Comparison of ENCODE assay signal across 23 cellular contexts in genomic region chr1:215417122-215417521, GRCh38.
"Had no signal": no experiment of that assay in that cellular context is flagged by ENCODE, and none has a peak within 500 bp of the region (broad histone marks: within the 10 kb centered on the region; RNA-seq: fewer than 3 reads in every experiment).

No MANE protein-coding gene starts in this region.

- H3K9me3 ChIP-seq: gastroesophageal sphincter, neutrophil, pancreas, psoas muscle, tibial artery had no signal

- H3K27me3 ChIP-seq: gastroesophageal sphincter, neutrophil, pancreas, tibial artery had no signal

- H3K4me3 ChIP-seq: gastroesophageal sphincter, pancreas, psoas muscle, skin epidermis, tibial artery had no signal

- H3K36me3 ChIP-seq: gastroesophageal sphincter, neutrophil, pancreas, tibial artery had no signal

- H3K27ac ChIP-seq: gastroesophageal sphincter, neutrophil, pancreas, psoas muscle, skin epidermis, tibial artery had no signal

- H3K4me1 ChIP-seq: gastroesophageal sphincter, pancreas, psoas muscle, tibial artery had no signal

- DNase-seq: activated CD4-positive, alpha-beta T cell treated with anti-CD3 and anti-CD28 coated beads, Interleukin-2, amount 10 ng/mL, durations not matched to agents 7 days and 5 days; activated CD8-positive, alpha-beta memory T cell treated with anti-CD3 and anti-CD28 coated beads, Interleukin-2, amount 10 ng/mL, durations not matched to agents 7 days and 5 days; activated CD8-positive, alpha-beta T cell treated with anti-CD3 and anti-CD28 coated beads for 36 hours; activated gamma-delta T cell treated with Interleukin-2 at 50 U/mL for 16 hours; activated T-cell treated with anti-CD3 and anti-CD28 coated beads for 4 hours; aorta; central memory CD4-positive, alpha-beta T cell; dermis blood vessel endothelial cell; effector CD8-positive, alpha-beta T cell; hypothalamus; left colon; mesenchymal stem cell; pancreas; psoas muscle; right cardiac atrium; stimulated activated CD4-positive, alpha-beta T cell treated with anti-CD3 and anti-CD28 coated beads, Interleukin-1b, Interleukin-23, amount 100 ng/mL, for 48 hours; T-helper 9 cell; tibial artery had no signal

- FAIRE-seq: islet of Langerhans, pancreas had no signal

- ATAC-seq: activated CD8-positive, alpha-beta memory T cell treated with anti-CD3 and anti-CD28 coated beads, Interleukin-2, amount 10 ng/mL, durations not matched to agents 7 days and 5 days; activated CD8-positive, alpha-beta T cell treated with anti-CD3 and anti-CD28 coated beads for 36 hours; esophagus mucosa; gastroesophageal sphincter; left colon; pancreas; psoas muscle; right cardiac atrium had no signal
